In the genomic region with DNA sequence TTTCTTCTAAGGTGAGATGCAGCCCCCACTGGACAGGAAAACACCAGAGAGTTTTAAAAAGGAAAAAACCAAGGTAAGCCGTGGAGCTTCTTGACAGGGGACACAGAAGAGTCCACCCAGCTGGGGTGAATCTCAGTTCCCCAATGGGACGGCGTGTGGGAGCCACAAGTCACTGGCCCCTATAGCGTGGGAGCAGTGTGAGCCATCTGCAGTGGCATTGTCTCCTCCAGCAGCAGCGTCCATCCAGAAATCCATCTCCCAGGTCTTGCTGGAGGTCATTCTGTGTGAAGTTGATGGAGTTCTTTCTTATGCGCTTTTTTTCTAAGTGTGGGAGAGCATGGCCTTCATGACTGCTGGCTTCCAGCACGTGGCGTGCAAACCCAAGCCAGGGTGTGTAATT, we compare ENCODE assay signal across 15 cellular contexts. TPM values are rescaled to one million over a fixed set of nuclear protein-coding genes. Genes with fewer than 3 reads are reported as not detected.
DNase-seq lines count a peak whose midpoint lies in the region; ATAC-seq, FAIRE-seq and TF ChIP-seq lines count a peak whose summit lies in the region.
"Had no signal": no experiment of that assay in that cellular context is flagged by ENCODE, and none has a peak within 500 bp of the region (broad histone marks: within the 10 kb centered on the region; RNA-seq: fewer than 3 reads in every experiment).

No MANE protein-coding gene starts in this region.

- H3K4me3 Mint-ChIP-seq in astrocyte (ENCODE audit: unreplicated experiment): no peak overlapping the region
- H3K4me3 Mint-ChIP-seq: CD4-positive, alpha-beta T cell; IgD-negative memory B cell had no signal

- no peak for FAIRE-seq in astrocyte (lab: Jason Lieb, UNC)
- FAIRE-seq: A204.1, GM18507, H1 had no signal

- H3K9me3 ChIP-seq in BLaER1 (no peaks in the 10 kb centered on the region), Loucy (ENCODE audit: insufficient read depth, low read depth, low read length) (no peaks in the 10 kb centered on the region), astrocyte (ENCODE audit: insufficient read depth, low read depth, low read length) (no peaks in the 10 kb centered on the region)

- H3K9me2 ChIP-seq in Loucy (replicated peaks; ENCODE audit: low read depth, low read length): no peaks in the 10 kb centered on the region

- H3K4me3 ChIP-seq in BLaER1 (no peak overlapping the region), Loucy (ENCODE audit: low read length, poor library complexity, severe bottlenecking) (peak overlapping the region; percentile 68), astrocyte (ENCODE audit: insufficient read depth, low read depth, low read length) (no peak overlapping the region), dorsolateral prefrontal cortex (no peak overlapping the region)

- peaks cover 34% of the 10 kb centered on the region for H3K4me1 ChIP-seq in BLaER1
- peaks cover 59% of the 10 kb centered on the region for H3K4me1 ChIP-seq in Loucy (ENCODE audit: insufficient read depth, low read length, poor library complexity, severe bottlenecking)
- H3K4me1 ChIP-seq in astrocyte (ENCODE audit: insufficient read depth, low read length): peaks cover 18% of the 10 kb centered on the region

- peak overlapping the region; percentile 71 for H3K4me2 ChIP-seq in BLaER1
- peak overlapping the region; percentile 92 for H3K4me2 ChIP-seq in Loucy (ENCODE audit: low read depth, low read length, poor library complexity, severe bottlenecking)
- no peak overlapping the region for H3K4me2 ChIP-seq in astrocyte (ENCODE audit: low read length)

- H3K36me3 Mint-ChIP-seq in astrocyte (ENCODE audit: low read depth, unreplicated experiment): peaks cover 10% of the 10 kb centered on the region

- no peak overlapping the region for H2AFZ ChIP-seq in Loucy (ENCODE audit: low read length)
- no peak overlapping the region for H2AFZ ChIP-seq in astrocyte (ENCODE audit: low read depth, low read length)

- peak overlapping the region; percentile 13 for H3K27ac Mint-ChIP-seq in astrocyte (ENCODE audit: unreplicated experiment)
- H3K27ac Mint-ChIP-seq: CD4-positive, alpha-beta T cell had no signal

- ATAC-seq in HG03378 (IDR thresholded peaks at IDR 0.05; ENCODE audit: unreplicated experiment): no peak

- 0 out of 2 replicates have a peak, but pooled peaks cover 3% of the 10 kb centered on the region for H3F3A ChIP-seq in Loucy (ENCODE audit: low read depth)

- H3K9me3 Mint-ChIP-seq in astrocyte (ENCODE audit: unreplicated experiment): no peaks in the 10 kb centered on the region
- H3K9me3 Mint-ChIP-seq: CD4-positive, alpha-beta T cell; IgD-negative memory B cell had no signal

- DNase-seq in D341Med (ENCODE audit: low spot score) (peak; percentile 15), astrocyte (ENCODE audit: low read depth) (no peak), SW 1271 (lab: John Stamatoyannopoulos, UW) (no peak), NCI-H2171 treated with DMSO at 0.1 percent for 48 hours (lab: John Stamatoyannopoulos, UW) (no peak), dorsolateral prefrontal cortex (no peak)
- DNase-seq: DMS79 treated with DMSO at 0.1 percent for 48 hours, NCI-H226 had no signal

- H3K27me3 ChIP-seq in BLaER1 (no peaks in the 10 kb centered on the region), Loucy (ENCODE audit: insufficient read depth, low read length, poor library complexity, severe bottlenecking) (no peaks in the 10 kb centered on the region), astrocyte (ENCODE audit: insufficient read depth, low read length) (no peaks in the 10 kb centered on the region), dorsolateral prefrontal cortex (no peaks in the 10 kb centered on the region)

- H3K27ac ChIP-seq in BLaER1: no peak overlapping the region
- H3K27ac ChIP-seq in astrocyte (ENCODE audit: low read depth, low read length): no peak overlapping the region
- peak overlapping the region in 20 of 59 donors; percentile 15 to 75 (median 46) for H3K27ac ChIP-seq in dorsolateral prefrontal cortex

- no peaks in the 10 kb centered on the region for H3K27me3 Mint-ChIP-seq in astrocyte (ENCODE audit: low read depth, unreplicated experiment)
- H3K27me3 Mint-ChIP-seq: CD4-positive, alpha-beta T cell; IgD-negative memory B cell had no signal

- no peak for TF ChIP-seq CTCF in Loucy (conservative IDR thresholded peaks at IDR 0.05; ENCODE audit: low read length)
- TF ChIP-seq CTCF in astrocyte (IDR thresholded peaks at IDR 0.05; ENCODE audit: insufficient read depth, low read depth, low read length): no peak
- no peak for TF ChIP-seq CTCF in dorsolateral prefrontal cortex (IDR thresholded peaks at IDR 0.05 in 54 of 56, conservative IDR thresholded peaks at IDR 0.05 in 2 of 56; ENCODE audit: low read depth in 1 of 56, partially characterized antibody in 56 of 56)

- H3K9ac ChIP-seq in BLaER1: no peak overlapping the region
- peak overlapping the region; percentile 68 for H3K9ac ChIP-seq in Loucy (ENCODE audit: low read depth, low read length, poor library complexity, severe bottlenecking)
- H3K9ac ChIP-seq in astrocyte (ENCODE audit: low read length): no peak overlapping the region

- H4K20me1 ChIP-seq in BLaER1 (no peaks in the 10 kb centered on the region), Loucy (ENCODE audit: insufficient read depth, low read length, poor library complexity, severe bottlenecking) (no peaks in the 10 kb centered on the region), astrocyte (ENCODE audit: insufficient read depth, low read length) (no peaks in the 10 kb centered on the region)

- H3K36me3 ChIP-seq in BLaER1 (peaks cover 34% of the 10 kb centered on the region), Loucy (ENCODE audit: insufficient read depth, low read length) (no peaks in the 10 kb centered on the region), astrocyte (ENCODE audit: insufficient read depth, low read length) (no peaks in the 10 kb centered on the region)

- no peaks in the 10 kb centered on the region for H3K79me2 ChIP-seq in Loucy (ENCODE audit: insufficient read depth, low read length)
- no peaks in the 10 kb centered on the region for H3K79me2 ChIP-seq in astrocyte (ENCODE audit: insufficient read depth, low read length)

- peaks cover 56% of the 10 kb centered on the region for H3K4me1 Mint-ChIP-seq in astrocyte (ENCODE audit: low read depth, unreplicated experiment)

- intact Hi-C loops in dorsolateral prefrontal cortex (cut with DNase I): no loop called here

RNA-seq across cellular contexts. Expression of a gene that starts 17.9 kb away (rescaled TPM):
- total RNA-seq in astrocyte: 6.2 and 7.6 TPM in 2 replicates
- 10 to 100 TPM in 1 of 120 experiments, 1 to 10 TPM in 119; 3.2 to 11.1 (median 6.2) TPM for total RNA-seq in dorsolateral prefrontal cortex
